8 cellular contexts compared by ENCODE assay signal in the genomic region with DNA sequence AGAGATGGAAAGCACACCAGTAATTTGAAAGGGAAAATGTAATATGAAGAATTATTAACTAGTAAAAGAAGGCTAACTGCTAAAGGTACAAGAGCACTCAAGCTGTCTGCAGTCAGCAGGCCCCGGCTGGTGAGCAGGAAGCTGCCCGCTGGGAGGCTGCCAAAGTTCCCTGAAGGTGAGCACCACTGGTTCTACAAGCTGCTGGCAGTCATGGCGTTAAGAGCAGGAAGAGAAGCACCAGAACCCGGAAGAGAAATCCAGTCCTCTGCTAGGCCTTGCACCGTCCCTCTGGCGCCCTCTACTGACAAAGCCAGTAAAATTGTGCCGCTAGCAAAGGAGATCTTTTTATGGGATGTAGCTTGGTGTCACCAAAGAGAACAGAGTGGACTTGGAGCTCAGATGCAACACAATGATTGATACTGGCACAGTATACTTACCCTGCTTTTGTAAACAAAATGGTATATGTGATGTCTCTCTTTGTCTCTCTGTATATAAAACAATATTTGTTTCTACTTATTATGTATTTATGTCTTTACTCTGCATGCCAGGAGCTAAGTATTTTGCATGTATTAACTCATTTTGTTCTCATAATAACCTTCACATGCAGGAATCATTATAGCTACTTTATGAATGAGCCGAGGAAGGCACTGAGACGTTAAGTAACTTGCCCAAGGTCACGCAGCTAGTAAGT. TPM values are rescaled to one million over a fixed set of nuclear protein-coding genes. Genes with fewer than 3 reads are reported as not detected.
DNase-seq lines count a peak whose midpoint lies in the region; ATAC-seq and TF ChIP-seq lines count a peak whose summit lies in the region.

No MANE protein-coding gene starts in this region.

- TF ChIP-seq CTCF in endodermal cell (conservative IDR thresholded peaks at IDR 0.05) (peak; percentile 97), mucosa of descending colon (IDR thresholded peaks at IDR 0.05) (peak; percentile 77)

- H3K36me3 ChIP-seq in endodermal cell (ENCODE audit: control insufficient read depth, insufficient read depth, low read length): no peaks in the 10 kb centered on the region
- no peaks in the 10 kb centered on the region for H3K36me3 ChIP-seq in mucosa of descending colon (ENCODE audit: low read depth)

- H3K9me3 Mint-ChIP-seq in endodermal cell: no peaks in the 10 kb centered on the region

- peaks cover 8% of the 10 kb centered on the region for H3K4me1 Mint-ChIP-seq in endodermal cell

- no peak overlapping the region for H3K9ac ChIP-seq in endodermal cell (ENCODE audit: extremely low read depth, low read length, poor library complexity, severe bottlenecking)

- 38 to 42% methylated on average over 9 to 10 of the region's 10 CpGs for WGBS in endodermal cell (ENCODE audit: insufficient coverage in 1 of 2, insufficient read length in 1 of 2), 2 experiments

- no peak overlapping the region for H3K27ac ChIP-seq in endodermal cell (ENCODE audit: low read depth, low read length)

- H3K4me3 ChIP-seq in endodermal cell (ENCODE audit: low read length) (peak overlapping the region; percentile 18), mucosa of descending colon (no peak overlapping the region)

- H3K4me3 Mint-ChIP-seq in endodermal cell: no peak overlapping the region

- H3K27me3 ChIP-seq in endodermal cell (ENCODE audit: control insufficient read depth, insufficient read depth, low read length, poor library complexity, severe bottlenecking): no peaks in the 10 kb centered on the region

- H3K9me3 ChIP-seq in endodermal cell (ENCODE audit: control insufficient read depth, low read length) (no peaks in the 10 kb centered on the region), mucosa of descending colon (no peaks in the 10 kb centered on the region)

- H3K27ac Mint-ChIP-seq in endodermal cell: peak overlapping the region; percentile 75

- ATAC-seq in GM19463 (IDR thresholded peaks at IDR 0.05; ENCODE audit: unreplicated experiment): peak; percentile 33
- peak; percentile 81 for ATAC-seq in mucosa of descending colon

- H3K36me3 Mint-ChIP-seq in endodermal cell (ENCODE audit: low read depth): no peaks in the 10 kb centered on the region

- H3K4me1 ChIP-seq in endodermal cell (ENCODE audit: control insufficient read depth, insufficient read depth, low read length) (no peaks in the 10 kb centered on the region), mucosa of descending colon (ENCODE audit: low read depth) (peaks cover 26% of the 10 kb centered on the region)

- H3K27me3 Mint-ChIP-seq in endodermal cell (ENCODE audit: insufficient read depth): peaks cover 3% of the 10 kb centered on the region

- DNase-seq in COLO829 (ENCODE audit: low spot score) (peak; percentile 93), HT1080 (ENCODE audit: low read depth) (peak; percentile 91), endodermal cell (peak; percentile 98), mucosa of descending colon (peak; percentile 89 to 96 (median 94))
- peak; percentile 86 for DNase-seq in NK-92 treated with Interleukin-12 subunit alpha and Interleukin-12 subunit beta, amount 100 ng/mL, for 24 hours (lab: John Stamatoyannopoulos, UW)
- DNase-seq in activated CD8-positive, alpha-beta memory T cell treated with anti-CD3 and anti-CD28 coated beads for 1 hour (ENCODE audit: extremely low read depth in 1 of 2, low read depth in 1 of 2): peak; percentile 81
- DNase-seq in stimulated activated CD8-positive, alpha-beta memory T cell treated with anti-CD3 and anti-CD28 coated beads, Interleukin-4, amount 100 ng/mL, for 1 hour (ENCODE audit: low read depth in 2 of 2, low spot score in 1 of 2): peak; percentile 78

- intact Hi-C loops in mucosa of descending colon (cut with DNase I, micrococcal nuclease): loop anchor here (5.0 to 10.0 kb wide), 2 partner anchors 50 to 133 kb away; a partner anchor contains a TSS

RNA-seq across cellular contexts. Expression of a gene that starts 28.1 kb away (rescaled TPM):
- total RNA-seq in HT1080 (2014; rRNA removed; shearing (Covaris generic)): 25.6 and 26.1 TPM in 2 replicates
- 19.2 and 22.2 TPM in 2 replicates for polyA plus RNA-seq in HT1080 (2015; cell fraction: cytosol; rRNA removed)
- 61.2 and 62.1 TPM in 2 replicates for polyA plus RNA-seq in HT1080 (2015; cell fraction: nucleus; rRNA removed)
- total RNA-seq in endodermal cell (1 to 10 TPM; 5.4 to 9.0 TPM), mucosa of descending colon (10 to 100 TPM; 38.4 to 49.8 (median 48.9) TPM)
- 1.4 TPM for polyA plus RNA-seq in endodermal cell (2013, experiment 1 of 2)
- polyA plus RNA-seq in endodermal cell (2013, experiment 2 of 2): 0.75 TPM

RNA-seq across cellular contexts. Expression of a gene that starts 49.3 kb away (rescaled TPM):
- total RNA-seq in HT1080 (2014; rRNA removed; shearing (Covaris generic)): 1.5 and 2.0 TPM in 2 replicates
- polyA plus RNA-seq in HT1080 (2015; cell fraction: cytosol; rRNA removed): 2.9 and 3.5 TPM in 2 replicates
- polyA plus RNA-seq in HT1080 (2015; cell fraction: nucleus; rRNA removed): 6.7 and 9.3 TPM in 2 replicates
- total RNA-seq in endodermal cell (10 to 100 TPM in 1 of 2 donors, 1 to 10 TPM in 1; 6.0 to 24.5 TPM), mucosa of descending colon (10 to 100 TPM; 38.6 to 66.1 (median 58.5) TPM)
- 0.93 TPM for polyA plus RNA-seq in endodermal cell (2013, experiment 1 of 2)
- polyA plus RNA-seq in endodermal cell (2013, experiment 2 of 2): 0.99 TPM
